Comparison of ENCODE assay signal across 30 cellular contexts in the genomic region with DNA sequence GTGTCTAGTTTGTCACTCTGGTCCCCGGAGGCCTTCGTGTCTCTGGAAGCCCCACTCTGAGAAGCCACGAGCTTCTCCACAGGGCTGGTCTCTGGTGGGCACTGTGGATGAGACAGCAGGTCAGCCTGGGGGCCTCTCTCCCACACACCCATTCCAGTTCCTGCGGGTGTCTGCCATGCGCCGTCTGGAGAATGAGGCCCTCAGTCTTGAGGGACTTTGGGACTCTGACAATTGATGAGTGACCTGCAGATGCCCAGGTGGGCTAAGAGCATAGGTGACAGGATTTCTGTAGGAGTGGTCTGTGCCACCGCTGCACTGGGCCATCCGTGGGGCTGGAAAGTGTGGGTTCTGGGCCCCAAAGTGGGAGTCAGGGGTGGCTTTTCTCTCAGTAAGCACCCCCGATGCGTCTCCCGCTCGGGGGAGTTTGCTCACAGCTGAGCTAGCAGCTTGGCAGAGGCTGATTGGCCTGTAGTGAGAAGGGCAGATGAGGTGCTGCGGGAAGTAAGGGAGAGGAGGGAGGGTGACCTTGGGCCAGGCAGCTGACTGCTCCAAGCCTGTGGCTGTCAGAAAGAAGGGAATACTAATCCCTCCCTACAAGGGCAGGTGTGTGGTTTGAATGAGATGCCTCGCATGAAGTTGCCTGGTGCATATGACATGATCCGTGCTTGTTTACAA. TPM values are rescaled to one million over a fixed set of nuclear protein-coding genes. Genes with fewer than 3 reads are reported as not detected.
DNase-seq lines count a peak whose midpoint lies in the region; ATAC-seq, FAIRE-seq and TF ChIP-seq lines count a peak whose summit lies in the region.
"Had no signal": no experiment of that assay in that cellular context is flagged by ENCODE, and none has a peak within 500 bp of the region (broad histone marks: within the 10 kb centered on the region; RNA-seq: fewer than 3 reads in every experiment).

No MANE protein-coding gene starts in this region.

- H3K27me3 ChIP-seq in H1 (replicated peaks in 1 of 4; ENCODE audit: control insufficient read depth in 3 of 4, extremely low read depth in 1 of 4, insufficient read depth in 3 of 4, low read length in 3 of 4) (no peaks in the 10 kb centered on the region; a peak in 1 of 7 replicates), esophagus squamous epithelium (peaks cover 0 to 99% (median 4%) of the 10 kb centered on the region in 4 donors)

- no peak overlapping the region for H4K5ac ChIP-seq in H1 (ENCODE audit: insufficient read length, low read depth, low read length)

- TF ChIP-seq POLR2A in H1 (IDR thresholded peaks at IDR 0.05; ENCODE audit: control extremely low read depth in 1 of 2, low read depth in 2 of 2, low read length in 2 of 2) (no peak), esophagus squamous epithelium (IDR thresholded peaks at IDR 0.05) (no peak)

- no peak overlapping the region for H3K14ac ChIP-seq in H1 (ENCODE audit: insufficient read length)

- CTCF ChIA-PET in H1 (lab: Charles Lee; ENCODE audit: partially characterized antibody), result interaction anchor here (1.0 to 17.1 kb wide), 9 partner anchors 12 to 221 kb away, joined by 3 to 244 read pairs (median 4); no protein-coding TSS in a partner anchor

- H3K9me3 ChIP-seq in H1 (ENCODE audit: insufficient read depth in 2 of 2, low read depth in 1 of 2, low read length in 1 of 2) (no peaks in the 10 kb centered on the region), esophagus squamous epithelium (no peaks in the 10 kb centered on the region)
- H3K9me3 ChIP-seq: HAP-1, thoracic aorta, uterus had no signal

- no peak overlapping the region for H3K4me2 ChIP-seq in H1 (ENCODE audit: insufficient read depth in 1 of 2, low read depth in 2 of 2, low read length in 2 of 2)

- H2BK20ac ChIP-seq in H1 (ENCODE audit: low read length), result no peak overlapping the region

- intact Hi-C loops in left ventricle myocardium superior (cut with micrococcal nuclease), result no loop called here
- intact Hi-C loops in Right ventricle myocardium inferior (cut with DNase I), result no loop called here
- intact Hi-C loops in esophagus squamous epithelium (cut with DNase I), result loop anchor here (10.0 kb wide), 2 partner anchors 158 to 218 kb away; no protein-coding TSS in a partner anchor

- FAIRE-seq in H1 (lab: Jason Lieb, UNC), result no peak
- FAIRE-seq: endothelial cell of umbilical vein had no signal

- no peak overlapping the region for H2BK120ac ChIP-seq in H1 (replicated peaks; ENCODE audit: low read depth, low read length)

- peak overlapping the region; percentile 81; the same call in 1 of the 2 replicates for H4K8ac ChIP-seq in H1 (ENCODE audit: extremely low read depth, insufficient read depth, low read length)

- no peak overlapping the region for H2BK5ac ChIP-seq in H1 (ENCODE audit: low read depth, low read length)

- H2AFZ ChIP-seq in H1 (ENCODE audit: low read length), result no peak overlapping the region

- H3K4me3 ChIP-seq in H1 (ENCODE audit: extremely low read depth in 1 of 4, insufficient read depth in 2 of 4, low read depth in 3 of 4, low read length in 4 of 4) (no peak overlapping the region), esophagus squamous epithelium (no peak overlapping the region)
- H3K4me3 ChIP-seq: dorsolateral prefrontal cortex, HAP-1, thoracic aorta, uterus had no signal

- H3K9ac ChIP-seq in H1 (replicated peaks in 1 of 4; ENCODE audit: extremely low read depth in 1 of 4, low read depth in 3 of 4, low read length in 3 of 4), result no peak overlapping the region

- TF ChIP-seq RAD21 in H1 (IDR thresholded peaks at IDR 0.05 in 1 of 2, conservative IDR thresholded peaks at IDR 0.05 in 1 of 2; ENCODE audit: low read depth in 2 of 2, low read length in 2 of 2), result no peak

- H3K79me1 ChIP-seq in H1 (ENCODE audit: low read depth, low read length), result no peaks in the 10 kb centered on the region

- ATAC-seq in left ventricle myocardium superior (peak; percentile 59), Right ventricle myocardium inferior (no peak)

- POLR2A ChIA-PET in H1 (lab: Charles Lee; ENCODE audit: partially characterized antibody), result interaction anchor here (2.0 to 4.0 kb wide), 2 partner anchors 14 to 25 kb away, joined by 7 to 17 read pairs; no protein-coding TSS in a partner anchor

- H3K23me2 ChIP-seq in H1 (ENCODE audit: low read depth, low read length), result 0 out of 2 replicates have a peak, but pooled peaks cover 1% of the 10 kb centered on the region

- no peak overlapping the region for H3K18ac ChIP-seq in H1 (ENCODE audit: extremely low read depth, low read length)

- H2AK5ac ChIP-seq in H1 (ENCODE audit: low read depth, low read length), result 0 out of 2 replicates have a peak overlapping the region, but pooled peaks have one; percentile 48

- no peak for TF ChIP-seq EP300 in H1 (IDR thresholded peaks at IDR 0.05; ENCODE audit: borderline replicate concordance in 1 of 2, low read depth in 2 of 2, low read length in 2 of 2)

- H3K27ac ChIP-seq in H1 (ENCODE audit: low read depth, low read length) (no peak overlapping the region), esophagus squamous epithelium (no peak overlapping the region)
- H3K27ac ChIP-seq: dorsolateral prefrontal cortex, RWPE1, thoracic aorta, uterus had no signal

- H3K23ac ChIP-seq in H1 (ENCODE audit: insufficient read length), result no peak overlapping the region

- H4K91ac ChIP-seq in H1 (replicated peaks; ENCODE audit: insufficient read length, low read length), result no peak overlapping the region

- no peaks in the 10 kb centered on the region for H4K20me1 ChIP-seq in H1 (replicated peaks in 1 of 2; ENCODE audit: control insufficient read depth in 1 of 2, insufficient read depth in 2 of 2, low read length in 2 of 2)

- H2BK15ac ChIP-seq in H1 (ENCODE audit: low read length), result no peak overlapping the region

- no peaks in the 10 kb centered on the region for H3K79me2 ChIP-seq in H1 (ENCODE audit: control insufficient read depth in 1 of 2, insufficient read depth in 2 of 2, low read length in 2 of 2)

- H3K4me1 ChIP-seq in H1 (replicated peaks in 1 of 4; ENCODE audit: control insufficient read depth in 3 of 4, insufficient read depth in 4 of 4, low read length in 3 of 4), result peaks cover 0 to 18% (median 10%) of the 10 kb centered on the region in 4 experiments; a peak in 6 of 7 replicates
- H3K4me1 ChIP-seq in esophagus squamous epithelium, result no peaks in the 10 kb centered on the region
- H3K4me1 ChIP-seq: HAP-1, uterus had no signal

- H2BK12ac ChIP-seq in H1 (ENCODE audit: low read depth, low read length), result no peak overlapping the region

- 82% methylated on average over 15 of the region's 15 CpGs; no CpG with 5 or more reads in 1 of the 2 experiments for WGBS in H1 (ENCODE audit: extremely low coverage in 1 of 2, insufficient coverage in 1 of 2, insufficient read length in 1 of 2, insufficient replicate concordance in 2 of 2, low coverage in 1 of 2, low lambda C conversion rate in 2 of 2, missing lambda C conversion rate in 1 of 2), 2 experiments
- WGBS in esophagus squamous epithelium, 2 donors, result 51 to 73% methylated on average over 9 of the region's 15 CpGs

- H3K4ac ChIP-seq in H1 (replicated peaks; ENCODE audit: insufficient read length, low read depth, low read length), result no peak overlapping the region

- DNase-seq in left ventricle myocardium superior (no peak), Right ventricle myocardium inferior (ENCODE audit: missing footprints) (no peak), NCI-H82 treated with DMSO at 0.1 percent for 48 hours (lab: John Stamatoyannopoulos, UW; ENCODE audit: unreplicated experiment) (peak; percentile 66), H1 (ENCODE audit: low read depth in 1 of 2, low spot score in 2 of 2) (no peak), OCI-M2 (lab: John Stamatoyannopoulos, UW; ENCODE audit: unreplicated experiment) (no peak), esophagus squamous epithelium (lab: John Stamatoyannopoulos, UW) (no peak), inferior parietal cortex (ENCODE audit: extremely low spot score) (no peak)
- DNase-seq: activated B cell treated with CpG ODN at 0.5 μM for 24 hours; activated CD4-positive, alpha-beta T cell treated with anti-CD3 and anti-CD28 coated beads, Interleukin-2, amount 50 U/mL, for 4 hours; activated naive CD4-positive, alpha-beta T cell treated with anti-CD3 and anti-CD28 coated beads, Interleukin-2, amount 50 U/mL, for 16 hours; C1 segment of cervical spinal cord; Calu3; central memory CD4-positive, alpha-beta T cell; dorsolateral prefrontal cortex; EL; kidney glomerular epithelial cell; mesendoderm; NCI-H1105; NCI-H2081; occipital lobe; stimulated activated CD4-positive, alpha-beta T cell treated with anti-CD3 and anti-CD28 coated beads, Interleukin-4, amount 100 ng/mL, for 4 hours; stimulated activated naive CD4-positive, alpha-beta T cell; uterus had no signal

- H3K36me3 ChIP-seq in H1 (ENCODE audit: control insufficient read depth in 2 of 4, insufficient read depth in 4 of 4, low read length in 3 of 4) (no peaks in the 10 kb centered on the region), esophagus squamous epithelium (no peaks in the 10 kb centered on the region)
- H3K36me3 ChIP-seq: HAP-1, thoracic aorta, uterus had no signal

- no peak overlapping the region for H3K56ac ChIP-seq in H1 (replicated peaks; ENCODE audit: insufficient read length, low read depth, low read length)

- no peak for TF ChIP-seq CTCF in H1 (IDR thresholded peaks at IDR 0.05; ENCODE audit: control extremely low read depth in 1 of 3, insufficient read depth in 1 of 3, low read depth in 1 of 3, low read length in 3 of 3)
- no peak for TF ChIP-seq CTCF in esophagus squamous epithelium (IDR thresholded peaks at IDR 0.05)

TF ChIP-seq in H1, 55 proteins besides CTCF, POLR2A, EP300 and RAD21 (continues in another document):
- TF ChIP-seq TAF7 (optimal IDR thresholded peaks at IDR 0.05; ENCODE audit: borderline replicate concordance, low read depth, low read length), result no peak
- TF ChIP-seq NANOG (IDR thresholded peaks at IDR 0.05; ENCODE audit: insufficient read depth, low read depth, low read length, poor library complexity, severe bottlenecking), result no peak
- TF ChIP-seq SAP30 (IDR thresholded peaks at IDR 0.05; ENCODE audit: insufficient read depth, insufficient replicate concordance, low read length), result no peak
- no peak for TF ChIP-seq ASH2L (IDR thresholded peaks at IDR 0.05; ENCODE audit: low read length)
- TF ChIP-seq CREB1 (IDR thresholded peaks at IDR 0.05), result no peak
- no peak for TF ChIP-seq KDM1A (IDR thresholded peaks at IDR 0.05; ENCODE audit: borderline replicate concordance, low read length)

RNA-seq across cellular contexts. Expression of a gene that starts 26.4 kb away (rescaled TPM):
- total RNA-seq in left ventricle myocardium superior, result not detected
- not detected for total RNA-seq in Right ventricle myocardium inferior
- 4.9 and 5.7 TPM in 2 replicates for total RNA-seq in H1 (2021; fragmentation: NEBNext Ultra II Directional; extraction: Animal tissue kit (Norgen Biotek cat#: 25700))
- 0.80 and 0.85 TPM in 2 replicates for polyA plus RNA-seq in H1 (2011; rRNA removed)
- 1.6 TPM for polyA plus RNA-seq in H1 (2011; cell fraction: cytosol; rRNA removed)
- polyA plus RNA-seq in H1 (2011; cell fraction: nucleus; rRNA removed), result 3.3 TPM
- 1.7 to 3.9 TPM (median 2.8 TPM) in 4 replicates for polyA plus RNA-seq in H1 (2012, experiment 1 of 2)
- 1.1 TPM for polyA plus RNA-seq in H1 (2012, experiment 2 of 2)
- 1.1 TPM for polyA plus RNA-seq in H1 (2013, experiment 1 of 2)
- polyA plus RNA-seq in H1 (2013, experiment 2 of 2), result 0.96 TPM
- polyA minus RNA-seq in H1 (2011; rRNA and poly(A)+ RNA removed), result 2.1 and 3.0 TPM in 2 replicates
- polyA minus RNA-seq in H1 (2011; cell fraction: cytosol; rRNA and poly(A)+ RNA removed), result 2.3 TPM
- 3.0 TPM for polyA minus RNA-seq in H1 (2011; cell fraction: nucleus; rRNA and poly(A)+ RNA removed)
- under 1 TPM in 2 of 4 donors, not detected in 2; 0.18 to 0.38 TPM for total RNA-seq in esophagus squamous epithelium
- total RNA-seq: activated B cell treated with CpG ODN at 0.5 μM for 24 hours; activated T-helper 1 cell treated with anti-CD3 and anti-CD28 coated beads, Interleukin-12 subunit alpha, Interleukin-12 subunit beta, Interleukin-2, Interleukin-4 antibody, amounts not matched to agents 30 ng/mL and 10 ng/mL and 1 ng/mL, durations not matched to agents 14 hours and 24 hours and 36 hours; aorta; endothelial cell of umbilical vein; glomerular endothelial cell; thoracic aorta; uterus had no signal
- polyA plus RNA-seq: endothelial cell of umbilical vein had no signal
